8 cellular contexts compared by ENCODE assay signal in genomic region chr1:26784023-26784871, GRCh38. TPM values are rescaled to one million over a fixed set of nuclear protein-coding genes. Genes with fewer than 3 reads are reported as not detected.
A peak's percentile ranks its signal among the peaks of the same experiment; 100 is the strongest.
DNase-seq lines count a peak whose midpoint lies in the region; ATAC-seq and TF ChIP-seq lines count a peak whose summit lies in the region.

No MANE protein-coding gene starts in this region.

- CTCF ChIA-PET in Caco-2 (lab: Charles Lee) = interaction anchor here (0.7 to 1.1 kb wide), 2 partner anchors 44 to 107 kb away, joined by 4 to 7 read pairs; no protein-coding TSS in a partner anchor

- H3K4me1 ChIP-seq in Caco-2 = peaks cover 51% of the 10 kb centered on the region
- peaks cover 9 to 25% of the 10 kb centered on the region in 2 donors for H3K4me1 ChIP-seq in ascending aorta
- peaks cover 51% of the 10 kb centered on the region for H3K4me1 ChIP-seq in suprapubic skin

- ATAC-seq in stimulated activated naive CD8-positive, alpha-beta T cell treated with anti-CD3 and anti-CD28 coated beads, Interleukin-15, amount 100 ng/mL, for 72 hours = no peak

- H3K27ac ChIP-seq in ascending aorta (peak overlapping the region; percentile 98 to 99), layer of hippocampus (ENCODE audit: low read depth, low read length) (peak overlapping the region; percentile 90), suprapubic skin (peak overlapping the region; percentile 39)

- H3K9me3 Mint-ChIP-seq in Caco-2 (ENCODE audit: unreplicated experiment) = no peaks in the 10 kb centered on the region
- no peaks in the 10 kb centered on the region for H3K9me3 Mint-ChIP-seq in stimulated activated naive CD8-positive, alpha-beta T cell treated with anti-CD3 and anti-CD28 coated beads, Interleukin-15, amount 100 ng/mL, for 72 hours

- intact Hi-C loops in Caco-2 (cut with micrococcal nuclease; ENCODE audit: unreplicated experiment) = no loop called here
- intact Hi-C loops in ascending aorta (cut with DNase I) = no loop called here

- POLR2A ChIA-PET in Caco-2 (lab: Charles Lee) = interaction anchor here (1.0 to 1.9 kb wide), 2 partner anchors 86 to 87 kb away, joined by 4 to 7 read pairs; no protein-coding TSS in a partner anchor

- BruUV-seq in Caco-2 (replicated peaks; lab: Mats Ljungman, UMichigan) = no TSS peak

- no peaks in the 10 kb centered on the region for H3K27me3 Mint-ChIP-seq in Caco-2 (ENCODE audit: insufficient read depth, unreplicated experiment)
- H3K27me3 Mint-ChIP-seq in stimulated activated naive CD8-positive, alpha-beta T cell treated with anti-CD3 and anti-CD28 coated beads, Interleukin-15, amount 100 ng/mL, for 72 hours = no peaks in the 10 kb centered on the region

- peak; percentile 27 to 49 for DNase-seq in Caco-2
- DNase-seq in NCI-H1105 (lab: John Stamatoyannopoulos, UW) = peak; percentile 45
- peak in 1 of 2 donors; percentile 75 for DNase-seq in ascending aorta (ENCODE audit: low spot score in 2 of 2)
- DNase-seq in suprapubic skin (ENCODE audit: low spot score in 2 of 2) = no peak
- no peak for DNase-seq in GDM1 (lab: John Stamatoyannopoulos, UW)
- no peak for DNase-seq in stimulated activated naive CD8-positive, alpha-beta T cell treated with anti-CD3 and anti-CD28 coated beads, Interleukin-15, amount 100 ng/mL, for 72 hours
- no peak for DNase-seq in T1000 (lab: John Stamatoyannopoulos, UW)

- H3K9me3 ChIP-seq in Caco-2 (no peaks in the 10 kb centered on the region), ascending aorta (no peaks in the 10 kb centered on the region), suprapubic skin (no peaks in the 10 kb centered on the region)

- no peak overlapping the region for H3K4me3 Mint-ChIP-seq in Caco-2 (ENCODE audit: unreplicated experiment)
- H3K4me3 Mint-ChIP-seq in stimulated activated naive CD8-positive, alpha-beta T cell treated with anti-CD3 and anti-CD28 coated beads, Interleukin-15, amount 100 ng/mL, for 72 hours = no peak overlapping the region

- H3K4me3 ChIP-seq in Caco-2 (ENCODE audit: low read depth, low read length) = no peak overlapping the region
- no peak overlapping the region for H3K4me3 ChIP-seq in ascending aorta
- no peak overlapping the region for H3K4me3 ChIP-seq in suprapubic skin

- TF ChIP-seq EP300 in suprapubic skin (IDR thresholded peaks at IDR 0.05) = no peak

- peaks cover 1% of the 10 kb centered on the region for H3K36me3 ChIP-seq in Caco-2 (ENCODE audit: control insufficient read depth, insufficient read depth, low read length)
- H3K36me3 ChIP-seq in ascending aorta = peaks cover 23 to 29% of the 10 kb centered on the region in 2 donors
- H3K36me3 ChIP-seq in suprapubic skin = peaks cover 30% of the 10 kb centered on the region

- H3K27me3 ChIP-seq in Caco-2 (replicated peaks; ENCODE audit: control insufficient read depth, insufficient read depth, low read length) (no peaks in the 10 kb centered on the region), ascending aorta (no peaks in the 10 kb centered on the region), layer of hippocampus (ENCODE audit: control insufficient read depth, insufficient read depth, low read length) (no peaks in the 10 kb centered on the region), suprapubic skin (no peaks in the 10 kb centered on the region)

- peak overlapping the region; percentile 90 for H3K27ac Mint-ChIP-seq in Caco-2 (ENCODE audit: unreplicated experiment)
- H3K27ac Mint-ChIP-seq in stimulated activated naive CD8-positive, alpha-beta T cell treated with anti-CD3 and anti-CD28 coated beads, Interleukin-15, amount 100 ng/mL, for 72 hours = peak overlapping the region in 1 of 2 donors; percentile 27

- WGBS in suprapubic skin = 92% methylated on average over 2 of the region's 2 CpGs

- TF ChIP-seq CTCF in Caco-2 (IDR thresholded peaks at IDR 0.05; ENCODE audit: insufficient read depth in 1 of 2, low read depth in 1 of 2, low read length in 1 of 2, severe bottlenecking in 1 of 2, unreplicated experiment in 1 of 2) = no peak
- TF ChIP-seq CTCF in ascending aorta (IDR thresholded peaks at IDR 0.05) = no peak
- no peak for TF ChIP-seq CTCF in suprapubic skin (IDR thresholded peaks at IDR 0.05)

- TF ChIP-seq POLR2A in suprapubic skin (IDR thresholded peaks at IDR 0.05) = no peak

- H3K36me3 Mint-ChIP-seq in Caco-2 (ENCODE audit: insufficient read depth, unreplicated experiment) = peaks cover 66% of the 10 kb centered on the region

- peaks cover 30% of the 10 kb centered on the region for H3K4me1 Mint-ChIP-seq in Caco-2 (ENCODE audit: low read depth, unreplicated experiment)
- peaks cover 69% of the 10 kb centered on the region for H3K4me1 Mint-ChIP-seq in stimulated activated naive CD8-positive, alpha-beta T cell treated with anti-CD3 and anti-CD28 coated beads, Interleukin-15, amount 100 ng/mL, for 72 hours

RNA-seq across cellular contexts. Expression of gene PIGV, which starts 3.5 kb away (rescaled TPM):
- 10.0 and 12.3 TPM in 2 replicates for total RNA-seq in Caco-2 (2022)
- 8.8 TPM for total RNA-seq in ascending aorta
- total RNA-seq in suprapubic skin = 10 to 100 TPM; 15.9 to 31.5 (median 25.6) TPM

RNA-seq across cellular contexts. Expression of gene ZDHHC18, which starts 42.2 kb away (rescaled TPM):
- total RNA-seq in Caco-2 (2022) (21.3 and 21.9 TPM in 2 replicates), ascending aorta (36.0 TPM), suprapubic skin (10 to 100 TPM; 23.7 to 38.5 (median 31.4) TPM)

Comparison
In these comparisons a context has a peak if more than half of its experiments do, and no peak if none do; other contexts are left out.
1. DNase-seq: peak in Caco-2 (2 of 2) and NCI-H1105 (single experiment); none in suprapubic skin (0 of 2), GDM1 (single experiment), stimulated activated naive CD8-positive, alpha-beta T cell treated with anti-CD3 and anti-CD28 coated beads, Interleukin-15, amount 100 ng/mL, for 72 hours (0 of 2) and T1000 (single experiment).
2. H3K27ac ChIP-seq: peak in every context shown above with its lines; median percentile 98 in ascending aorta; 90 in layer of hippocampus; 39 in suprapubic skin.